14 cellular contexts compared by ENCODE assay signal in genomic region chr19:4049432-4049831, GRCh38. TPM values are rescaled to one million over a fixed set of nuclear protein-coding genes. Genes with fewer than 3 reads are reported as not detected.
DNase-seq lines count a peak whose midpoint lies in the region; ATAC-seq and TF ChIP-seq lines count a peak whose summit lies in the region.
"Had no signal": no experiment of that assay in that cellular context is flagged by ENCODE, and none has a peak within 500 bp of the region (broad histone marks: within the 10 kb centered on the region; RNA-seq: fewer than 3 reads in every experiment).

No MANE protein-coding gene starts in this region.

- CTCF ChIA-PET in CD8-positive, alpha-beta T cell (lab: Charles Lee), result interaction anchor here (1.5 kb wide), 1 partner anchor 8 kb away, joined by 3 read pairs; no protein-coding TSS in a partner anchor

- H3K36me3 Mint-ChIP-seq in CD8-positive, alpha-beta T cell, result peaks cover 67% of the 10 kb centered on the region
- peaks cover 27% of the 10 kb centered on the region for H3K36me3 Mint-ChIP-seq in activated naive CD8-positive, alpha-beta T cell treated with anti-CD3 and anti-CD28 coated beads for 36 hours
- peaks cover 39% of the 10 kb centered on the region for H3K36me3 Mint-ChIP-seq in nephron progenitor cell (ENCODE audit: low read depth)

- no peaks in the 10 kb centered on the region for H3K9me3 Mint-ChIP-seq in CD8-positive, alpha-beta T cell
- no peaks in the 10 kb centered on the region for H3K9me3 Mint-ChIP-seq in activated naive CD8-positive, alpha-beta T cell treated with anti-CD3 and anti-CD28 coated beads for 36 hours
- H3K9me3 Mint-ChIP-seq in nephron progenitor cell, result no peaks in the 10 kb centered on the region

- H3K4me3 Mint-ChIP-seq in CD8-positive, alpha-beta T cell, result no peak overlapping the region
- H3K4me3 Mint-ChIP-seq in activated naive CD8-positive, alpha-beta T cell treated with anti-CD3 and anti-CD28 coated beads for 36 hours, result no peak overlapping the region
- no peak overlapping the region for H3K4me3 Mint-ChIP-seq in nephron progenitor cell
- H3K4me3 Mint-ChIP-seq: activated naive CD4-positive, alpha-beta T cell treated with anti-CD3 and anti-CD28 coated beads, Interleukin-2, amount 10 ng/mL, durations not matched to agents 7 days and 5 days had no signal

- intact Hi-C loops in CD8-positive, alpha-beta T cell (cut with DNase I, micrococcal nuclease), result no loop called here
- intact Hi-C loops in heart left ventricle (cut with DNase I), result no loop called here

- no peaks in the 10 kb centered on the region for H3K27me3 ChIP-seq in CD8-positive, alpha-beta T cell (ENCODE audit: insufficient read depth, low read length)
- H3K27me3 ChIP-seq in heart left ventricle, result no peaks in the 10 kb centered on the region

- H3K4me3 ChIP-seq in CD8-positive, alpha-beta T cell (ENCODE audit: low read depth, low read length), result no peak overlapping the region
- no peak overlapping the region for H3K4me3 ChIP-seq in heart left ventricle
- H3K4me3 ChIP-seq: skin epidermis had no signal

- no peaks in the 10 kb centered on the region for H3K27me3 Mint-ChIP-seq in CD8-positive, alpha-beta T cell (ENCODE audit: low read depth)
- no peaks in the 10 kb centered on the region for H3K27me3 Mint-ChIP-seq in activated naive CD8-positive, alpha-beta T cell treated with anti-CD3 and anti-CD28 coated beads for 36 hours
- H3K27me3 Mint-ChIP-seq in nephron progenitor cell (ENCODE audit: low read depth, poor library complexity), result no peaks in the 10 kb centered on the region
- H3K27me3 Mint-ChIP-seq: activated naive CD4-positive, alpha-beta T cell treated with anti-CD3 and anti-CD28 coated beads, Interleukin-2, amount 10 ng/mL, durations not matched to agents 7 days and 5 days had no signal

- WGBS in heart left ventricle, 4 donors, result 37 to 56% (median 51%) methylated on average over 12 to 15 of the region's 15 CpGs

- H3K4me1 ChIP-seq in CD8-positive, alpha-beta T cell (ENCODE audit: insufficient read depth, low read length), result peaks cover 34% of the 10 kb centered on the region
- H3K4me1 ChIP-seq in heart left ventricle, result peaks cover 0 to 51% (median 30%) of the 10 kb centered on the region in 12 donors

- H3K4me1 Mint-ChIP-seq in CD8-positive, alpha-beta T cell (ENCODE audit: low read depth), result peaks cover 47% of the 10 kb centered on the region
- peaks cover 23% of the 10 kb centered on the region for H3K4me1 Mint-ChIP-seq in activated naive CD8-positive, alpha-beta T cell treated with anti-CD3 and anti-CD28 coated beads for 36 hours
- H3K4me1 Mint-ChIP-seq in nephron progenitor cell, result peaks cover 31% of the 10 kb centered on the region

- H3K36me3 ChIP-seq in CD8-positive, alpha-beta T cell (ENCODE audit: insufficient read depth, low read length), result peaks cover 35% of the 10 kb centered on the region
- H3K36me3 ChIP-seq in heart left ventricle, result peaks cover 0 to 92% (median 66%) of the 10 kb centered on the region in 9 donors

- H3K27ac Mint-ChIP-seq in CD8-positive, alpha-beta T cell, result peak overlapping the region; percentile 27
- peak overlapping the region; percentile 13 for H3K27ac Mint-ChIP-seq in activated naive CD8-positive, alpha-beta T cell treated with anti-CD3 and anti-CD28 coated beads for 36 hours
- H3K27ac Mint-ChIP-seq in nephron progenitor cell, result peak overlapping the region; percentile 48
- H3K27ac Mint-ChIP-seq: activated naive CD4-positive, alpha-beta T cell treated with anti-CD3 and anti-CD28 coated beads, Interleukin-2, amount 10 ng/mL, durations not matched to agents 7 days and 5 days had no signal

- TF ChIP-seq CTCF in CD8-positive, alpha-beta T cell (IDR thresholded peaks at IDR 0.05), result no peak
- peak in 1 of 12 donors; percentile 8 for TF ChIP-seq CTCF in heart left ventricle (IDR thresholded peaks at IDR 0.05)
- TF ChIP-seq CTCF in nephron progenitor cell (IDR thresholded peaks at IDR 0.05), result no peak

- no peak for ATAC-seq in CD8-positive, alpha-beta T cell
- peak; percentile 77 to 82 (median 80) for ATAC-seq in heart left ventricle
- ATAC-seq in HG03095 (IDR thresholded peaks at IDR 0.05; ENCODE audit: unreplicated experiment), result no peak
- ATAC-seq in GM19324 (IDR thresholded peaks at IDR 0.05; ENCODE audit: low FRiP score, unreplicated experiment), result no peak

- no peak for DNase-seq in CD8-positive, alpha-beta T cell
- DNase-seq in activated naive CD8-positive, alpha-beta T cell treated with anti-CD3 and anti-CD28 coated beads for 36 hours, result no peak
- peak in 4 of 5 donors; percentile 57 to 80 (median 70) for DNase-seq in heart left ventricle
- DNase-seq in nephron progenitor cell, result no peak
- no peak for DNase-seq in T-helper 2 cell
- DNase-seq in ACHN, result no peak
- DNase-seq: activated naive CD4-positive, alpha-beta T cell treated with anti-CD3 and anti-CD28 coated beads, Interleukin-2, amount 10 ng/mL, durations not matched to agents 7 days and 5 days; hypothalamus; Kasumi-1; NCI-H146; NCI-H446 had no signal

- in situ Hi-C loops in ACHN (cut with HindIII; ENCODE audit: low pct_ligation_motif_present, low pct_unique_long_range_greater_than_20kb, low sequenced_read_pairs), result no loop called here

- H3K27ac ChIP-seq in CD8-positive, alpha-beta T cell (ENCODE audit: low read depth, low read length), result no peak overlapping the region
- peak overlapping the region in 5 of 12 donors; percentile 43 to 71 (median 53) for H3K27ac ChIP-seq in heart left ventricle
- H3K27ac ChIP-seq: skin epidermis had no signal

- POLR2A ChIA-PET in CD8-positive, alpha-beta T cell (lab: Charles Lee), result interaction anchor here (1.1 kb wide), 1 partner anchor 55 kb away, joined by 3 read pairs; no protein-coding TSS in a partner anchor

- no peak for TF ChIP-seq POLR2A in heart left ventricle (IDR thresholded peaks at IDR 0.05)

- H3K9me3 ChIP-seq in CD8-positive, alpha-beta T cell (ENCODE audit: low read length), result no peaks in the 10 kb centered on the region
- no peaks in the 10 kb centered on the region for H3K9me3 ChIP-seq in heart left ventricle

RNA-seq across cellular contexts. Expression of gene ZBTB7A, which starts 17.3 kb away (rescaled TPM):
- total RNA-seq in CD8-positive, alpha-beta T cell, result 10 to 100 TPM; 58.2 to 64.5 TPM
- total RNA-seq in activated naive CD8-positive, alpha-beta T cell treated with anti-CD3 and anti-CD28 coated beads for 36 hours, result 10 to 100 TPM; 34.9 to 35.9 TPM
- total RNA-seq in heart left ventricle, result 10 to 100 TPM; 22.8 to 65.0 (median 29.3) TPM
- polyA plus RNA-seq in heart left ventricle, result 10 to 100 TPM; 14.6 to 14.7 TPM

RNA-seq across cellular contexts. Expression of gene PIAS4, which starts 41.9 kb away (rescaled TPM):
- total RNA-seq in CD8-positive, alpha-beta T cell, result 10 to 100 TPM; 11.6 to 14.9 TPM
- total RNA-seq in activated naive CD8-positive, alpha-beta T cell treated with anti-CD3 and anti-CD28 coated beads for 36 hours, result 10 to 100 TPM; 24.0 to 26.3 TPM
- 10 to 100 TPM; 12.5 to 19.1 (median 15.3) TPM for total RNA-seq in heart left ventricle
- polyA plus RNA-seq in heart left ventricle, result 10 to 100 TPM; 12.3 to 15.4 TPM

Comparison
In these comparisons a context has a peak if more than half of its experiments do, and no peak if none do; other contexts are left out.
1. ATAC-seq: peak in heart left ventricle (4 of 4); none in CD8-positive, alpha-beta T cell (single experiment), HG03095 (single experiment) and GM19324 (single experiment).
2. DNase-seq: peak in heart left ventricle (4 of 5); none in CD8-positive, alpha-beta T cell (0 of 7), activated naive CD8-positive, alpha-beta T cell treated with anti-CD3 and anti-CD28 coated beads for 36 hours (single experiment), nephron progenitor cell (single experiment), T-helper 2 cell (0 of 5) and ACHN (single experiment).
3. Peak in every context shown above with its lines, with median percentiles within 50 percentile points of each other: H3K27ac Mint-ChIP-seq.